ENCODE assay signal across 14 cellular contexts in the genomic region with DNA sequence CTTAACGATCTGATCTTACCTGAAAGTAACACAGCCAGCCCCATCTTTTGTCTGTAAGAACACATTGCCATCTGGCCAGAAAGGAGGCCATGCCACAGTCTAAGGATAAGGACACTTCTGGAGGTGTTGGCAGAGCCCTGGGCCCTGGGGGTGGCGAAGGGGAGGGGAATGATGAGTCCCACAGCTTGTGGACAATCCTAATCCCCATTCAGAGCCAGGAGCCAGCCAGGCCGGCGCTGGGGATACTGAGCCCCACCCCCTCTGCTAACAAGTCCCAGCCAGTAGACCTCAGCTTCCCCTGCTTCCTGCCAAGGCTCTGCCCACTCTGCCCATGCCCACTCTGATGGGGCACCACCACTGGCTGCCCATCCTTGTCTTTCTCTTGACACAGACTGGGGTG.
"Had no signal": no experiment of that assay in that cellular context is flagged by ENCODE, and none has a peak within 500 bp of the region (broad histone marks: within the 10 kb centered on the region; RNA-seq: fewer than 3 reads in every experiment).

No MANE protein-coding gene starts in this region.

- H3K27ac ChIP-seq: foreskin keratinocyte, heart left ventricle, right atrium auricular region had no signal

- H3K9me3 Mint-ChIP-seq: activated CD8-positive, alpha-beta T cell treated with anti-CD3 and anti-CD28 coated beads for 36 hours; naive thymus-derived CD4-positive, alpha-beta T cell; stimulated activated memory B cell treated with anti-CD40 and anti-IgM and Interleukin-4, amounts not matched to agents 10 μg/mL and 1 μg/mL and 100 μg/mL, for 72 hours had no signal

- H3K27ac Mint-ChIP-seq: activated CD4-positive, alpha-beta T cell treated with anti-CD3 and anti-CD28 coated beads for 36 hours; activated CD8-positive, alpha-beta T cell treated with anti-CD3 and anti-CD28 coated beads for 36 hours; naive thymus-derived CD4-positive, alpha-beta T cell; stimulated activated memory B cell treated with anti-CD40 and anti-IgM and Interleukin-4, amounts not matched to agents 10 μg/mL and 1 μg/mL and 100 μg/mL, for 72 hours had no signal

- H3K4me1 Mint-ChIP-seq: activated CD4-positive, alpha-beta T cell treated with anti-CD3 and anti-CD28 coated beads for 36 hours; naive thymus-derived CD4-positive, alpha-beta T cell; stimulated activated memory B cell treated with anti-CD40 and anti-IgM and Interleukin-4, amounts not matched to agents 10 μg/mL and 1 μg/mL and 100 μg/mL, for 72 hours had no signal

- H3K36me3 Mint-ChIP-seq: naive thymus-derived CD4-positive, alpha-beta T cell; stimulated activated memory B cell treated with anti-CD40 and anti-IgM and Interleukin-4, amounts not matched to agents 10 μg/mL and 1 μg/mL and 100 μg/mL, for 72 hours had no signal

- H3K27me3 Mint-ChIP-seq: stimulated activated memory B cell treated with anti-CD40 and anti-IgM and Interleukin-4, amounts not matched to agents 10 μg/mL and 1 μg/mL and 100 μg/mL, for 72 hours had no signal

- ATAC-seq: activated CD4-positive, alpha-beta T cell treated with anti-CD3 and anti-CD28 coated beads for 36 hours; activated CD8-positive, alpha-beta T cell treated with anti-CD3 and anti-CD28 coated beads for 36 hours; foreskin keratinocyte; heart left ventricle; left colon; naive thymus-derived CD4-positive, alpha-beta T cell; stimulated activated memory B cell treated with anti-CD40 and anti-IgM and Interleukin-4, amounts not matched to agents 10 μg/mL and 1 μg/mL and 100 μg/mL, for 72 hours had no signal

- H3K4me3 ChIP-seq: heart left ventricle, lung, right atrium auricular region had no signal

- H3K36me3 ChIP-seq: right atrium auricular region had no signal

- H3K4me1 ChIP-seq: foreskin keratinocyte had no signal

- H3K4me3 Mint-ChIP-seq: activated CD4-positive, alpha-beta T cell treated with anti-CD3 and anti-CD28 coated beads for 36 hours; activated CD8-positive, alpha-beta T cell treated with anti-CD3 and anti-CD28 coated beads for 36 hours; naive thymus-derived CD4-positive, alpha-beta T cell; stimulated activated memory B cell treated with anti-CD40 and anti-IgM and Interleukin-4, amounts not matched to agents 10 μg/mL and 1 μg/mL and 100 μg/mL, for 72 hours had no signal

- DNase-seq: activated CD4-positive, alpha-beta T cell treated with anti-CD3 and anti-CD28 coated beads for 36 hours; activated CD8-positive, alpha-beta memory T cell treated with anti-CD3 and anti-CD28 coated beads, Interleukin-2, amount 50 U/mL, for 48 hours; activated CD8-positive, alpha-beta T cell treated with anti-CD3 and anti-CD28 coated beads for 36 hours; activated naive CD4-positive, alpha-beta T cell treated with Interleukin-2 at 50 U/mL for 16 hours; foreskin keratinocyte; heart left ventricle; left colon; naive thymus-derived CD4-positive, alpha-beta T cell; small intestine; T1000; trophoblast cell had no signal

- H3K9me3 ChIP-seq: heart left ventricle, right atrium auricular region had no signal
